8 cellular contexts compared by ENCODE assay signal in genomic region chr6:41504526-41505021, GRCh38. TPM values are rescaled to one million over a fixed set of nuclear protein-coding genes. Genes with fewer than 3 reads are reported as not detected.
A peak's percentile ranks its signal among the peaks of the same experiment; 100 is the strongest.
DNase-seq lines count a peak whose midpoint lies in the region; TF ChIP-seq lines count a peak whose summit lies in the region.

No MANE protein-coding gene starts in this region.

- DNase-seq in T-helper 1 cell (no peak), SK-N-SH (peak; percentile 62), iPS-NIHi11 (ENCODE audit: low spot score) (peak; percentile 46), stomach (no peak), medulla oblongata (ENCODE audit: extremely low spot score) (no peak), inferior parietal cortex (ENCODE audit: extremely low spot score) (no peak), NCI-H510A (lab: John Stamatoyannopoulos, UW) (no peak)

- no peaks in the 10 kb centered on the region for H4K20me1 ChIP-seq in SK-N-SH (ENCODE audit: insufficient read depth)

- H3K79me2 ChIP-seq in SK-N-SH (ENCODE audit: insufficient read depth): no peaks in the 10 kb centered on the region

- no peaks in the 10 kb centered on the region for H3K9me3 ChIP-seq in SK-N-SH
- H3K9me3 ChIP-seq in stomach: no peaks in the 10 kb centered on the region

- peaks cover 0 to 22% of the 10 kb centered on the region in 2 experiments; a peak in 2 of 4 replicates for H3K4me1 ChIP-seq in SK-N-SH (ENCODE audit: control insufficient read depth in 1 of 2, insufficient read depth in 2 of 2, low read depth in 1 of 2, low read length in 1 of 2)
- peaks cover 36 to 45% (median 39%) of the 10 kb centered on the region in 4 donors for H3K4me1 ChIP-seq in stomach

- TF ChIP-seq EP300 in SK-N-SH (IDR thresholded peaks at IDR 0.05; ENCODE audit: borderline replicate concordance in 1 of 2, low read depth in 1 of 2, low read length in 1 of 2): no peak
- no peak for TF ChIP-seq EP300 in stomach (IDR thresholded peaks at IDR 0.05)

- no peaks in the 10 kb centered on the region for H3K9me2 ChIP-seq in SK-N-SH

- H3K4me1 Mint-ChIP-seq in T-helper 1 cell treated with Interleukin-12 subunit alpha and Interleukin-12 subunit beta and Interleukin-4 antibody, amounts not matched to agents 30 μg/mL and 1 μg/mL, for 36 hours (ENCODE audit: low read depth): peaks cover 7% of the 10 kb centered on the region

- H3K36me3 ChIP-seq in SK-N-SH (replicated peaks in 1 of 2; ENCODE audit: control insufficient read depth in 1 of 2, insufficient read depth in 2 of 2, low read length in 1 of 2): no peaks in the 10 kb centered on the region
- no peaks in the 10 kb centered on the region for H3K36me3 ChIP-seq in stomach

- H3K27ac ChIP-seq in SK-N-SH (ENCODE audit: low read depth in 2 of 2, low read length in 1 of 2) (no peak overlapping the region), stomach (peak overlapping the region; percentile 73 to 85 (median 77))

- H3K27ac Mint-ChIP-seq in T-helper 1 cell treated with Interleukin-12 subunit alpha and Interleukin-12 subunit beta and Interleukin-4 antibody, amounts not matched to agents 30 μg/mL and 1 μg/mL, for 36 hours: peak overlapping the region; percentile 62

- H3K27me3 ChIP-seq in SK-N-SH (ENCODE audit: insufficient read depth) (peaks cover 8% of the 10 kb centered on the region; the same call in 1 of the 2 replicates), stomach (peaks cover 0 to 45% (median 5%) of the 10 kb centered on the region in 3 donors)

- no peak overlapping the region for H2AFZ ChIP-seq in SK-N-SH (ENCODE audit: low read depth)

- peaks cover 81% of the 10 kb centered on the region for H3K27me3 Mint-ChIP-seq in T-helper 1 cell treated with Interleukin-12 subunit alpha and Interleukin-12 subunit beta and Interleukin-4 antibody, amounts not matched to agents 30 μg/mL and 1 μg/mL, for 36 hours (ENCODE audit: low read depth)

- WGBS in SK-N-SH (ENCODE audit: low lambda C conversion rate): 43% methylated on average over 18 of the region's 18 CpGs
- 4 to 8% (median 5%) methylated on average over 18 of the region's 18 CpGs for WGBS in stomach, 5 donors

- TF ChIP-seq CTCF in SK-N-SH (IDR thresholded peaks at IDR 0.05) (no peak), stomach (IDR thresholded peaks at IDR 0.05) (no peak)

- H3K4me2 ChIP-seq in SK-N-SH: peak overlapping the region; percentile 79

- POLR2A ChIA-PET in SK-N-SH (lab: Yijun Ruan, JAX): no interaction called here

- H3K9me3 Mint-ChIP-seq in T-helper 1 cell treated with Interleukin-12 subunit alpha and Interleukin-12 subunit beta and Interleukin-4 antibody, amounts not matched to agents 30 μg/mL and 1 μg/mL, for 36 hours: no peaks in the 10 kb centered on the region

- H3K36me3 Mint-ChIP-seq in T-helper 1 cell treated with Interleukin-12 subunit alpha and Interleukin-12 subunit beta and Interleukin-4 antibody, amounts not matched to agents 30 μg/mL and 1 μg/mL, for 36 hours (ENCODE audit: low read depth): peaks cover 2% of the 10 kb centered on the region

- no peak for TF ChIP-seq RAD21 in SK-N-SH (IDR thresholded peaks at IDR 0.05; ENCODE audit: low read length)

- intact Hi-C loops in stomach (cut with DNase I; ENCODE audit: low total_unique reads): no loop called here

- CTCF ChIA-PET in SK-N-SH (lab: Yijun Ruan, JAX): interaction anchor here (1.0 to 1.5 kb wide), 3 partner anchors 10 to 178 kb away, joined by 3 read pairs; no protein-coding TSS in a partner anchor

- peak overlapping the region; percentile 19 for H3K4me3 Mint-ChIP-seq in T-helper 1 cell treated with Interleukin-12 subunit alpha and Interleukin-12 subunit beta and Interleukin-4 antibody, amounts not matched to agents 30 μg/mL and 1 μg/mL, for 36 hours

- no peaks in the 10 kb centered on the region for H3F3A ChIP-seq in SK-N-SH (replicated peaks; ENCODE audit: insufficient read depth)

- H3K4me3 ChIP-seq in SK-N-SH (ENCODE audit: low read depth in 2 of 2, low read length in 1 of 2) (no peak overlapping the region), stomach (peak overlapping the region; percentile 39 to 54 (median 44))

- no peak overlapping the region for H3K9ac ChIP-seq in SK-N-SH

- no peak for TF ChIP-seq POLR2A in stomach (IDR thresholded peaks at IDR 0.05)

TF ChIP-seq in SK-N-SH, 30 proteins besides CTCF, POLR2A, EP300 and RAD21:
- no peak for TF ChIP-seq SIN3A (IDR thresholded peaks at IDR 0.05; ENCODE audit: borderline replicate concordance, low read depth, low read length)
- TF ChIP-seq JUND (IDR thresholded peaks at IDR 0.05): no peak
- no peak for TF ChIP-seq FOXJ3 (CRISPR knock-in tag; IDR thresholded peaks at IDR 0.05)
- no peak for TF ChIP-seq NRF1 (IDR thresholded peaks at IDR 0.05; ENCODE audit: low read depth, low read length)
- TF ChIP-seq FOXM1 (IDR thresholded peaks at IDR 0.05; ENCODE audit: low read depth): no peak
- TF ChIP-seq RFX5 (IDR thresholded peaks at IDR 0.05; ENCODE audit: low read length): no peak
- no peak for TF ChIP-seq YY1 (IDR thresholded peaks at IDR 0.05; ENCODE audit: low read depth)
- no peak for TF ChIP-seq SMC3 (IDR thresholded peaks at IDR 0.05; ENCODE audit: low read depth, low read length)
- TF ChIP-seq EZH2phosphoT487 (IDR thresholded peaks at IDR 0.05; ENCODE audit: borderline replicate concordance, low read depth): no peak
- TF ChIP-seq NFIC (IDR thresholded peaks at IDR 0.05; ENCODE audit: borderline replicate concordance): no peak
- TF ChIP-seq PBX3 (IDR thresholded peaks at IDR 0.05): no peak
- TF ChIP-seq USF2 (IDR thresholded peaks at IDR 0.05; ENCODE audit: borderline replicate concordance, low read depth, low read length): no peak

RNA-seq across cellular contexts. Expression of gene FOXP4, which starts 41.6 kb away (rescaled TPM):
- polyA plus RNA-seq in SK-N-SH (2012; rRNA removed) (2.5 and 7.3 TPM in 2 replicates), stomach (10 to 100 TPM; 14.3 to 33.7 (median 27.6) TPM)
- polyA plus RNA-seq in SK-N-SH (2012; cell fraction: cytosol; rRNA removed): 3.3 and 6.1 TPM in 2 replicates
- 10.6 and 13.5 TPM in 2 replicates for polyA plus RNA-seq in SK-N-SH (2012; cell fraction: nucleus; rRNA removed)
- 10 to 100 TPM in 4 of 5 donors, 1 to 10 TPM in 1; 7.9 to 70.4 (median 40.3) TPM for total RNA-seq in stomach

Comparison
In these comparisons a context has a peak if more than half of its experiments do, and no peak if none do; other contexts are left out.
1. DNase-seq: peak in SK-N-SH (single experiment) and iPS-NIHi11 (single experiment); none in T-helper 1 cell (0 of 5), stomach (single experiment), medulla oblongata (single experiment), inferior parietal cortex (single experiment) and NCI-H510A (single experiment).
2. H3K27ac ChIP-seq: peak in stomach (5 of 5); none in SK-N-SH (0 of 2).
3. H3K4me3 ChIP-seq: peak in stomach (4 of 4); none in SK-N-SH (0 of 2).